ENCODE assay signal across 8 cellular contexts in the genomic region with DNA sequence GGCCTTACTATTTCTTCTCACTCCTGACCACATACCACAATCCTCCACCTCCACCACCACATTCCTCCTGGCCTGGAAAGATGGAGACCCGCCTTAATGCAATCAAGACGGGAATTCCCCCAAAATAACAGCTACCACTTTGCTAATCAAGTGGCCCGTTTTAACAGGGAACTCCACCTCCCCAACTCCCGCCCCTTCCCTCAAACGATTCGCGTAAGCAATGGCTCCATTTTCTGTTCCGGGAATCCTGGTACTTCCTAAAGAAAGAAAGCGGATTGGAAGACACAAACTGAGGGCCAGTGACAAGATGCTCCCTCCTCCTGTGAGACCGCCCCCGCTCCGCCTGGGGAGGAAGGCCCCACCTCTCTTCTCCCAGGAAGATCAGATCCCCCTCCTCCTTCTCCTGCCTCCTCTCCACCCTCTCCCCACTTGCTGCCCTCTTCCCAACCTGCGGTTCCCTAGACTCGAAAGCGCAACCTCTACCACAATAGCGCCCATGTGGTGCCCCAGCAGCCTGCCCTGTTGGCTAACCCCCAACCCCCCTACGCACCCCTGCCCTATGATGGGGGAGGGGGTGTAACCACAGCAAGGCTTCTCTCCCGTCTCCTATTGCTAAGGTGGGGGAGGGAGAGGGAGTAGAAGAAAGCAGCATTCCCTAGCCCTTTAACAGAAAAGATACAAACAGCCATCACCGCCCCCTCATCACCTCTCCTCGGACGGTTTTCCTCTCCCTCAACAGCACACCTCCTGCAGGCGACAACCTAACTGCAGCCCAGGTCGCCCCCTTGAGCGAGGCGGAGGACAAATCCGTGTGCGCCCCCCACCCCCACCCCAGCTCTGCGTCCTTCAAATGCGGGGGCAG. TPM values are rescaled to one million over a fixed set of nuclear protein-coding genes. Genes with fewer than 3 reads are reported as not detected.
DNase-seq lines count a peak whose midpoint lies in the region; ATAC-seq, FAIRE-seq and TF ChIP-seq lines count a peak whose summit lies in the region.

No MANE protein-coding gene starts in this region.

- H3K9ac ChIP-seq in rectal smooth muscle tissue (ENCODE audit: low read length), result peak overlapping the region; percentile 90

- POLR2A ChIA-PET in MCF 10A (lab: Yijun Ruan, JAX), result interaction anchor here (0.6 to 3.5 kb wide), 22 partner anchors 8 to 307 kb away, joined by 3 to 20 read pairs (median 6); partner anchors contain the start of genes DDX23, KANSL2, PRKAG1 and RND1

- peak overlapping the region; percentile 85 for H3K4me3 ChIP-seq in BE2C (ENCODE audit: low read depth, low read length)
- peak overlapping the region; percentile 94 for H3K4me3 ChIP-seq in iPS DF 6.9 (ENCODE audit: low read length)
- peak overlapping the region; percentile 96 for H3K4me3 ChIP-seq in rectal smooth muscle tissue (ENCODE audit: low read length)

- peak overlapping the region; percentile 93 for H3K27ac Mint-ChIP-seq in MCF 10A (ENCODE audit: low read depth, unreplicated experiment)

- no peaks in the 10 kb centered on the region for H3K27me3 Mint-ChIP-seq in MCF 10A (ENCODE audit: insufficient read depth, unreplicated experiment)

- DNase-seq in BE2C (peak; percentile 90), GM18507 (ENCODE audit: extremely low spot score, insufficient read length, low read depth) (no peak), KBM-7 (peak; percentile 94), MCF 10A (ENCODE audit: unreplicated experiment) (peak; percentile 98), iPS DF 6.9 (ENCODE audit: low read depth, low spot score) (no peak)

- intact Hi-C loops in MCF 10A (cut with micrococcal nuclease), result no loop called here

- peaks cover 5% of the 10 kb centered on the region; the same call in 1 of the 2 replicates for H3K27me3 ChIP-seq in BE2C
- no peaks in the 10 kb centered on the region for H3K27me3 ChIP-seq in iPS DF 6.9 (ENCODE audit: control insufficient read depth, insufficient read depth, low read length)
- no peaks in the 10 kb centered on the region for H3K27me3 ChIP-seq in rectal smooth muscle tissue (ENCODE audit: control insufficient read depth, insufficient read depth, low read length)

- BruUV-seq in MCF 10A (replicated peaks; lab: Mats Ljungman, UMichigan), result no TSS peak

- peaks cover 10% of the 10 kb centered on the region for H3K36me3 ChIP-seq in BE2C
- H3K36me3 ChIP-seq in iPS DF 6.9 (ENCODE audit: control insufficient read depth, insufficient read depth, low read length), result peaks cover 6% of the 10 kb centered on the region; the same call in 1 of the 2 replicates
- H3K36me3 ChIP-seq in rectal smooth muscle tissue (ENCODE audit: control insufficient read depth, insufficient read depth, low read length), result peaks cover 4% of the 10 kb centered on the region

- H3K4me3 Mint-ChIP-seq in MCF 10A (ENCODE audit: unreplicated experiment), result peak overlapping the region; percentile 99

- peaks cover 28% of the 10 kb centered on the region for H3K36me3 Mint-ChIP-seq in MCF 10A (ENCODE audit: insufficient read depth, unreplicated experiment)

- FAIRE-seq in GM18507 (lab: Jason Lieb, UNC), result peak; percentile 63

- no peaks in the 10 kb centered on the region for H3K9me3 ChIP-seq in BE2C
- no peaks in the 10 kb centered on the region for H3K9me3 ChIP-seq in iPS DF 6.9 (ENCODE audit: control insufficient read depth, insufficient read depth, low read length)

- no peaks in the 10 kb centered on the region for H3K9me3 Mint-ChIP-seq in MCF 10A (ENCODE audit: unreplicated experiment)

- CTCF ChIA-PET in MCF 10A (lab: Yijun Ruan, JAX), result interaction anchor here (0.6 to 2.7 kb wide), 9 partner anchors 17 to 1023 kb away, joined by 3 to 13 read pairs (median 3); partner anchors contain the start of gene WNT1

- ATAC-seq in GM18519 (IDR thresholded peaks at IDR 0.05; ENCODE audit: low FRiP score, unreplicated experiment), result no peak

- WGBS in iPS DF 6.9 (ENCODE audit: insufficient coverage, insufficient read length), result no CpG with 5 or more reads among the region's 29 CpGs

- H3K4me1 ChIP-seq in BE2C (no peaks in the 10 kb centered on the region; the same call in 1 of the 2 replicates), iPS DF 6.9 (ENCODE audit: control insufficient read depth, insufficient read depth, low read length) (no peaks in the 10 kb centered on the region; the same call in 1 of the 2 replicates), rectal smooth muscle tissue (ENCODE audit: control insufficient read depth, insufficient read depth, low read length) (peaks cover 9% of the 10 kb centered on the region)

- peaks cover 30% of the 10 kb centered on the region for H3K4me1 Mint-ChIP-seq in MCF 10A (ENCODE audit: insufficient read depth, unreplicated experiment)

- in situ Hi-C loops in KBM-7 (cut with MboI; ENCODE audit: low pct_unique_long_range_greater_than_20kb, low sequenced_read_pairs), result no loop called here

- TF ChIP-seq CTCF in BE2C (IDR thresholded peaks at IDR 0.05; ENCODE audit: low read depth, low read length) (peak; percentile 30), MCF 10A (IDR thresholded peaks at IDR 0.05; ENCODE audit: unreplicated experiment) (no peak)

- H3K27ac ChIP-seq in iPS DF 6.9 (ENCODE audit: low read length), result no peak overlapping the region
- peak overlapping the region; percentile 78 for H3K27ac ChIP-seq in rectal smooth muscle tissue (ENCODE audit: low read depth, low read length)

TF ChIP-seq in PFSK-1, 5 proteins besides CTCF, POLR2A, EP300 and RAD21:
- TF ChIP-seq POLR2AphosphoS5 (IDR thresholded peaks at IDR 0.05; ENCODE audit: low read depth, low read length) (peak; percentile 73; the same call in 1 of the 2 replicates), TAF1 (IDR thresholded peaks at IDR 0.05; ENCODE audit: borderline replicate concordance, insufficient read depth, low read length) (no peak), FOXP2 (optimal IDR thresholded peaks at IDR 0.05; ENCODE audit: borderline replicate concordance, extremely low read depth, extremely low read length, insufficient read depth) (no peak), SIN3A (IDR thresholded peaks at IDR 0.05; ENCODE audit: borderline replicate concordance, insufficient read depth, low read length) (peak; percentile 34; the same call in 1 of the 2 replicates)
- TF ChIP-seq, protein P1, sequence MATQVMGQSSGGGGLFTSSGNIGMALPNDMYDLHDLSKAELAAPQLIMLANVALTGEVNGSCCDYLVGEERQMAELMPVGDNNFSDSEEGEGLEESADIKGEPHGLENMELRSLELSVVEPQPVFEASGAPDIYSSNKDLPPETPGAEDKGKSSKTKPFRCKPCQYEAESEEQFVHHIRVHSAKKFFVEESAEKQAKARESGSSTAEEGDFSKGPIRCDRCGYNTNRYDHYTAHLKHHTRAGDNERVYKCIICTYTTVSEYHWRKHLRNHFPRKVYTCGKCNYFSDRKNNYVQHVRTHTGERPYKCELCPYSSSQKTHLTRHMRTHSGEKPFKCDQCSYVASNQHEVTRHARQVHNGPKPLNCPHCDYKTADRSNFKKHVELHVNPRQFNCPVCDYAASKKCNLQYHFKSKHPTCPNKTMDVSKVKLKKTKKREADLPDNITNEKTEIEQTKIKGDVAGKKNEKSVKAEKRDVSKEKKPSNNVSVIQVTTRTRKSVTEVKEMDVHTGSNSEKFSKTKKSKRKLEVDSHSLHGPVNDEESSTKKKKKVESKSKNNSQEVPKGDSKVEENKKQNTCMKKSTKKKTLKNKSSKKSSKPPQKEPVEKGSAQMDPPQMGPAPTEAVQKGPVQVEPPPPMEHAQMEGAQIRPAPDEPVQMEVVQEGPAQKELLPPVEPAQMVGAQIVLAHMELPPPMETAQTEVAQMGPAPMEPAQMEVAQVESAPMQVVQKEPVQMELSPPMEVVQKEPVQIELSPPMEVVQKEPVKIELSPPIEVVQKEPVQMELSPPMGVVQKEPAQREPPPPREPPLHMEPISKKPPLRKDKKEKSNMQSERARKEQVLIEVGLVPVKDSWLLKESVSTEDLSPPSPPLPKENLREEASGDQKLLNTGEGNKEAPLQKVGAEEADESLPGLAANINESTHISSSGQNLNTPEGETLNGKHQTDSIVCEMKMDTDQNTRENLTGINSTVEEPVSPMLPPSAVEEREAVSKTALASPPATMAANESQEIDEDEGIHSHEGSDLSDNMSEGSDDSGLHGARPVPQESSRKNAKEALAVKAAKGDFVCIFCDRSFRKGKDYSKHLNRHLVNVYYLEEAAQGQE (IDR thresholded peaks at IDR 0.05; ENCODE audit: insufficient read depth in 1 of 2, low read depth in 2 of 2, low read length in 2 of 2), result no peak

RNA-seq across cellular contexts. Expression of gene ARF3, which starts 0.8 kb away (rescaled TPM):
- 213 TPM for polyA plus RNA-seq in BE2C (2012; ENCODE audit: insufficient read depth, insufficient read length, low read depth)
- 91.5 TPM for polyA plus RNA-seq in PFSK-1 (2012; ENCODE audit: insufficient read length, low read depth)
- total RNA-seq in MCF 10A (2022), result 117 and 129 TPM in 2 replicates

RNA-seq across cellular contexts. Expression of gene WNT10B, which starts 15.0 kb away (rescaled TPM):
- polyA plus RNA-seq in BE2C (2012; ENCODE audit: insufficient read depth, insufficient read length, low read depth), result not detected
- polyA plus RNA-seq in PFSK-1 (2012; ENCODE audit: insufficient read length, low read depth), result 11.5 TPM
- total RNA-seq in MCF 10A (2022), result 1.1 TPM in 1 of 2 replicates, not detected in the other

RNA-seq across cellular contexts. Expression of gene WNT1, which starts 21.6 kb away (rescaled TPM):
- polyA plus RNA-seq in BE2C (2012; ENCODE audit: insufficient read depth, insufficient read length, low read depth), result not detected
- not detected for polyA plus RNA-seq in PFSK-1 (2012; ENCODE audit: insufficient read length, low read depth)
- not detected in 2 replicates for total RNA-seq in MCF 10A (2022)

RNA-seq across cellular contexts. Expression of gene FKBP11, which starts 31.2 kb away (rescaled TPM):
- 19.7 TPM for polyA plus RNA-seq in BE2C (2012; ENCODE audit: insufficient read depth, insufficient read length, low read depth)
- 6.8 TPM for polyA plus RNA-seq in PFSK-1 (2012; ENCODE audit: insufficient read length, low read depth)
- total RNA-seq in MCF 10A (2022), result 11.0 and 13.1 TPM in 2 replicates

RNA-seq across cellular contexts. Expression of gene DDN, which starts 42.7 kb away (rescaled TPM):
- polyA plus RNA-seq in BE2C (2012; ENCODE audit: insufficient read depth, insufficient read length, low read depth), result 10.4 TPM
- 1.4 TPM for polyA plus RNA-seq in PFSK-1 (2012; ENCODE audit: insufficient read length, low read depth)
- total RNA-seq in MCF 10A (2022), result 0.28 and 0.47 TPM in 2 replicates

Comparison
In these comparisons a context has a peak if more than half of its experiments do, and no peak if none do; other contexts are left out.
1. DNase-seq: peak in BE2C (single experiment), KBM-7 (single experiment) and MCF 10A (single experiment); none in GM18507 (single experiment) and iPS DF 6.9 (single experiment).
2. Peak in every context shown above with its lines, with median percentiles within 50 percentile points of each other: H3K4me3 ChIP-seq.